In genomic region chr1:220093361-220094015, GRCh38 we compare ENCODE assay signal across 8 cellular contexts. TPM values are rescaled to one million over a fixed set of nuclear protein-coding genes. Genes with fewer than 3 reads are reported as not detected.
DNase-seq lines count a peak whose midpoint lies in the region; ATAC-seq, FAIRE-seq and TF ChIP-seq lines count a peak whose summit lies in the region.

No MANE protein-coding gene starts in this region.

- peak; percentile 54 for DNase-seq in DMS153 (lab: John Stamatoyannopoulos, UW)
- peak; percentile 23 for DNase-seq in NCI-H146 (lab: John Stamatoyannopoulos, UW)
- no peak for DNase-seq in endothelial cell of umbilical vein (ENCODE audit: low read depth, low spot score)
- no peak for DNase-seq in stimulated activated naive B cell treated with anti-CD40 and anti-IgM and Interleukin-4, amounts not matched to agents 10 μg/mL and 1 μg/mL and 100 μg/mL, for 72 hours
- DNase-seq in COLO668 (lab: John Stamatoyannopoulos, UW; ENCODE audit: unreplicated experiment): no peak
- DNase-seq in NCI-H446 (lab: John Stamatoyannopoulos, UW): no peak
- no peak for DNase-seq in DMS 273 treated with DMSO at 0.1 percent for 48 hours (lab: John Stamatoyannopoulos, UW)

- H3K9me3 Mint-ChIP-seq in stimulated activated naive B cell treated with anti-CD40 and anti-IgM and Interleukin-4, amounts not matched to agents 10 μg/mL and 1 μg/mL and 100 μg/mL, for 72 hours: no peaks in the 10 kb centered on the region

- H3K4me1 Mint-ChIP-seq in stimulated activated naive B cell treated with anti-CD40 and anti-IgM and Interleukin-4, amounts not matched to agents 10 μg/mL and 1 μg/mL and 100 μg/mL, for 72 hours: peaks cover 7 to 26% of the 10 kb centered on the region in 2 donors

- no peaks in the 10 kb centered on the region for H3K9me3 ChIP-seq in endothelial cell of umbilical vein (replicated peaks; ENCODE audit: control insufficient read depth, insufficient read depth, low read length)

- peaks cover 6% of the 10 kb centered on the region for H3K4me1 ChIP-seq in endothelial cell of umbilical vein (ENCODE audit: control insufficient read depth, extremely low read depth, insufficient read depth, low read length)

- H3K9ac ChIP-seq in endothelial cell of umbilical vein (replicated peaks; ENCODE audit: extremely low read depth, insufficient read depth, low read length): no peak overlapping the region

- CTCF ChIA-PET in endothelial cell of umbilical vein (lab: Charles Lee): interaction anchor here (0.5 to 1.8 kb wide), 6 partner anchors 8 to 102 kb away, joined by 3 to 12 read pairs (median 4); no protein-coding TSS in a partner anchor

- H3K27ac Mint-ChIP-seq in stimulated activated naive B cell treated with anti-CD40 and anti-IgM and Interleukin-4, amounts not matched to agents 10 μg/mL and 1 μg/mL and 100 μg/mL, for 72 hours: no peak overlapping the region

- H2AFZ ChIP-seq in endothelial cell of umbilical vein (ENCODE audit: low read depth, low read length): no peak overlapping the region

- no peak overlapping the region for H3K27ac ChIP-seq in endothelial cell of umbilical vein (ENCODE audit: insufficient read depth, low read depth, low read length)

- H3K36me3 ChIP-seq in endothelial cell of umbilical vein (ENCODE audit: control insufficient read depth in 2 of 2, extremely low read depth in 1 of 2, insufficient read depth in 2 of 2, low read length in 2 of 2): peaks cover 0 to 3% of the 10 kb centered on the region in 2 experiments

- H3K27me3 Mint-ChIP-seq in stimulated activated naive B cell treated with anti-CD40 and anti-IgM and Interleukin-4, amounts not matched to agents 10 μg/mL and 1 μg/mL and 100 μg/mL, for 72 hours: no peaks in the 10 kb centered on the region

- no peak for TF ChIP-seq CTCF in endothelial cell of umbilical vein (IDR thresholded peaks at IDR 0.05; ENCODE audit: extremely low read depth in 1 of 2, insufficient read depth in 1 of 2, low read depth in 1 of 2, low read length in 2 of 2)

- no TSS peak for BruUV-seq in endothelial cell of umbilical vein (replicated peaks; lab: Mats Ljungman, UMichigan)

- POLR2A ChIA-PET in endothelial cell of umbilical vein (lab: Charles Lee): no interaction called here

- peak; percentile 73 for FAIRE-seq in endothelial cell of umbilical vein (lab: Jason Lieb, UNC)

- H3K4me3 Mint-ChIP-seq in stimulated activated naive B cell treated with anti-CD40 and anti-IgM and Interleukin-4, amounts not matched to agents 10 μg/mL and 1 μg/mL and 100 μg/mL, for 72 hours: peak overlapping the region; percentile 77 to 86

- H3K4me3 ChIP-seq in endothelial cell of umbilical vein (replicated peaks in 1 of 3; ENCODE audit: insufficient read depth in 1 of 3, low read depth in 1 of 3, low read length in 3 of 3): peak overlapping the region in 1 of 3 experiments; percentile 74

- H4K20me1 ChIP-seq in endothelial cell of umbilical vein (replicated peaks; ENCODE audit: control insufficient read depth, extremely low read depth, insufficient read depth, low read length): no peaks in the 10 kb centered on the region

- H3K27me3 ChIP-seq in endothelial cell of umbilical vein (ENCODE audit: control insufficient read depth in 2 of 2, insufficient read depth in 2 of 2, low read length in 2 of 2): no peaks in the 10 kb centered on the region

- TF ChIP-seq POLR2A in endothelial cell of umbilical vein (IDR thresholded peaks at IDR 0.05; ENCODE audit: low read depth, low read length): no peak

- intact Hi-C loops in endothelial cell of umbilical vein (cut with micrococcal nuclease): loop anchor here (1.0 to 5.0 kb wide), 3 partner anchors 44 to 91 kb away; partner anchors contain the start of gene EPRS1

- H3K36me3 Mint-ChIP-seq in stimulated activated naive B cell treated with anti-CD40 and anti-IgM and Interleukin-4, amounts not matched to agents 10 μg/mL and 1 μg/mL and 100 μg/mL, for 72 hours: peaks cover 11 to 12% of the 10 kb centered on the region in 2 donors

- H3K79me2 ChIP-seq in endothelial cell of umbilical vein (ENCODE audit: control insufficient read depth, insufficient read depth, low read length): peaks cover 13% of the 10 kb centered on the region

- no peaks in the 10 kb centered on the region for H3K9me1 ChIP-seq in endothelial cell of umbilical vein (replicated peaks; ENCODE audit: control insufficient read depth, extremely low read depth, insufficient read depth, low read length)

- ATAC-seq in GM21447 (IDR thresholded peaks at IDR 0.05; ENCODE audit: unreplicated experiment): peak; percentile 7
- ATAC-seq in stimulated activated naive B cell treated with anti-CD40 and anti-IgM and Interleukin-4, amounts not matched to agents 10 μg/mL and 1 μg/mL and 100 μg/mL, for 72 hours (replicated peaks): peak; percentile 1 to 12

- peak overlapping the region; percentile 40 for H3K4me2 ChIP-seq in endothelial cell of umbilical vein (ENCODE audit: insufficient read depth, low read length)

- dilution Hi-C loops in endothelial cell of umbilical vein (cut with MboI; ENCODE audit: extremely low pct_ligation_motif_present, low sequenced_read_pairs): no loop called here

TF ChIP-seq in endothelial cell of umbilical vein, 7 proteins besides CTCF, POLR2A, EP300 and RAD21:
- TF ChIP-seq, protein P1, sequence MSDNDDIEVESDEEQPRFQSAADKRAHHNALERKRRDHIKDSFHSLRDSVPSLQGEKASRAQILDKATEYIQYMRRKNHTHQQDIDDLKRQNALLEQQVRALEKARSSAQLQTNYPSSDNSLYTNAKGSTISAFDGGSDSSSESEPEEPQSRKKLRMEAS (IDR thresholded peaks at IDR 0.05; ENCODE audit: insufficient read depth, insufficient read length): no peak
- TF ChIP-seq EZH2 (IDR thresholded peaks at IDR 0.05; ENCODE audit: borderline replicate concordance, low read depth, low read length, severe bottlenecking) (no peak), POLR2AphosphoS5 (IDR thresholded peaks at IDR 0.05; ENCODE audit: insufficient read depth, low read depth, low read length) (no peak), FOS (IDR thresholded peaks at IDR 0.05; ENCODE audit: borderline replicate concordance, insufficient read depth, low read length) (no peak), MYC (IDR thresholded peaks at IDR 0.05; ENCODE audit: low read depth, low read length) (no peak)
TF ChIP-seq in endothelial cell of umbilical vein: peak in this region for 0.

RNA-seq across cellular contexts. Expression of gene IARS2, which starts 0.4 kb away (rescaled TPM):
- 57.6 and 62.8 TPM in 2 replicates for total RNA-seq in endothelial cell of umbilical vein
- polyA plus RNA-seq in endothelial cell of umbilical vein: 9.2 and 15.5 TPM in 2 replicates
- 17.9 and 18.5 TPM in 2 replicates for polyA plus RNA-seq in endothelial cell of umbilical vein (2011; cell fraction: cytosol; rRNA removed)
- 16.3 and 16.7 TPM in 2 replicates for polyA plus RNA-seq in endothelial cell of umbilical vein (2011; cell fraction: nucleus; rRNA removed)
- polyA plus RNA-seq in endothelial cell of umbilical vein (2012): 54.0 and 72.1 TPM in 2 replicates
- 40.3 and 55.1 TPM in 2 replicates for polyA minus RNA-seq in endothelial cell of umbilical vein
- polyA minus RNA-seq in endothelial cell of umbilical vein (2011; cell fraction: cytosol; rRNA and poly(A)+ RNA removed): 19.8 TPM
- 13.7 and 22.7 TPM in 2 replicates for polyA minus RNA-seq in endothelial cell of umbilical vein (2011; cell fraction: nucleus; rRNA and poly(A)+ RNA removed)

RNA-seq across cellular contexts. Expression of gene BPNT1, which starts 3.9 kb away (rescaled TPM):
- total RNA-seq in endothelial cell of umbilical vein: 17.4 and 20.3 TPM in 2 replicates
- polyA plus RNA-seq in endothelial cell of umbilical vein: 22.9 and 29.0 TPM in 2 replicates
- polyA plus RNA-seq in endothelial cell of umbilical vein (2011; cell fraction: cytosol; rRNA removed): 31.5 and 35.7 TPM in 2 replicates
- polyA plus RNA-seq in endothelial cell of umbilical vein (2011; cell fraction: nucleus; rRNA removed): 25.8 and 32.3 TPM in 2 replicates
- polyA plus RNA-seq in endothelial cell of umbilical vein (2012): 20.8 and 34.4 TPM in 2 replicates
- polyA minus RNA-seq in endothelial cell of umbilical vein: 66.0 and 68.3 TPM in 2 replicates
- 23.6 TPM for polyA minus RNA-seq in endothelial cell of umbilical vein (2011; cell fraction: cytosol; rRNA and poly(A)+ RNA removed)
- 8.6 and 15.0 TPM in 2 replicates for polyA minus RNA-seq in endothelial cell of umbilical vein (2011; cell fraction: nucleus; rRNA and poly(A)+ RNA removed)

RNA-seq across cellular contexts. Expression of gene EPRS1, which starts 47.2 kb away (rescaled TPM):
- 103 and 109 TPM in 2 replicates for total RNA-seq in endothelial cell of umbilical vein
- 22.2 and 22.9 TPM in 2 replicates for polyA plus RNA-seq in endothelial cell of umbilical vein
- polyA plus RNA-seq in endothelial cell of umbilical vein (2011; cell fraction: cytosol; rRNA removed): 33.0 and 40.8 TPM in 2 replicates
- 44.4 and 52.8 TPM in 2 replicates for polyA plus RNA-seq in endothelial cell of umbilical vein (2011; cell fraction: nucleus; rRNA removed)
- 84.0 and 113 TPM in 2 replicates for polyA plus RNA-seq in endothelial cell of umbilical vein (2012)
- polyA minus RNA-seq in endothelial cell of umbilical vein: 69.6 and 73.7 TPM in 2 replicates
- polyA minus RNA-seq in endothelial cell of umbilical vein (2011; cell fraction: cytosol; rRNA and poly(A)+ RNA removed): 79.7 TPM
- 27.3 and 43.9 TPM in 2 replicates for polyA minus RNA-seq in endothelial cell of umbilical vein (2011; cell fraction: nucleus; rRNA and poly(A)+ RNA removed)

Comparison
In these comparisons a context has a peak if more than half of its experiments do, and no peak if none do; other contexts are left out.
1. DNase-seq: peak in DMS153 (single experiment) and NCI-H146 (single experiment); none in endothelial cell of umbilical vein (single experiment), stimulated activated naive B cell treated with anti-CD40 and anti-IgM and Interleukin-4, amounts not matched to agents 10 μg/mL and 1 μg/mL and 100 μg/mL, for 72 hours (single experiment), COLO668 (single experiment), NCI-H446 (0 of 2) and DMS 273 treated with DMSO at 0.1 percent for 48 hours (single experiment).